In genomic region chr6:142692942-142693341, GRCh38 we compare ENCODE assay signal across 9 cellular contexts.
A peak's percentile ranks its signal among the peaks of the same experiment; 100 is the strongest.
DNase-seq lines count a peak whose midpoint lies in the region; ATAC-seq, FAIRE-seq and TF ChIP-seq lines count a peak whose summit lies in the region.
"Had no signal": no experiment of that assay in that cellular context is flagged by ENCODE, and none has a peak within 500 bp of the region (broad histone marks: within the 10 kb centered on the region; RNA-seq: fewer than 3 reads in every experiment).

No MANE protein-coding gene starts in this region.

- dilution Hi-C loops in keratinocyte (cut with MboI; ENCODE audit: extremely low pct_ligation_motif_present, low sequenced_read_pairs), result no loop called here

- peak; percentile 81 for DNase-seq in G401 (ENCODE audit: low spot score)
- DNase-seq in HCT116 (ENCODE audit: low read depth, low spot score), result peak; percentile 41
- peak; percentile 4 for DNase-seq in NCI-H187 treated with DMSO at 0.1 percent for 48 hours (lab: John Stamatoyannopoulos, UW)
- DNase-seq in breast epithelium (ENCODE audit: low spot score in 2 of 2), result peak in 1 of 2 donors; percentile 42
- DNase-seq in keratinocyte (ENCODE audit: low read depth, low spot score), result no peak
- peak; percentile 32 to 50 for DNase-seq in stimulated activated CD4-positive, alpha-beta T cell treated with anti-CD3 and anti-CD28 coated beads, Interleukin-1b, Interleukin-23, amount 100 ng/mL, for 1 hour (ENCODE audit: low read depth in 2 of 2)

- TF ChIP-seq CTCF in HCT116 (IDR thresholded peaks at IDR 0.05 in 2 of 3, conservative IDR thresholded peaks at IDR 0.05 in 1 of 3; ENCODE audit: borderline replicate concordance in 1 of 3, insufficient read depth in 1 of 3, low read depth in 2 of 3, low read length in 2 of 3), result peak; percentile 86 to 92 (median 87); a peak in 5 of 6 replicates
- TF ChIP-seq CTCF in WI38 (IDR thresholded peaks at IDR 0.05; ENCODE audit: low read depth, low read length), result peak; percentile 81
- TF ChIP-seq CTCF in breast epithelium (IDR thresholded peaks at IDR 0.05), result peak; percentile 86 to 95 (median 95)
- peak; percentile 84 to 96 (median 88) for TF ChIP-seq CTCF in keratinocyte (optimal IDR thresholded peaks at IDR 0.05 in 1 of 3, IDR thresholded peaks at IDR 0.05 in 1 of 3, conservative IDR thresholded peaks at IDR 0.05 in 1 of 3; ENCODE audit: extremely low read depth in 1 of 3, insufficient read depth in 2 of 3, low read length in 3 of 3)

- CTCF ChIA-PET in HCT116 (lab: Charles Lee), result interaction anchor here (0.6 to 1.8 kb wide), 7 partner anchors 219 to 736 kb away, joined by 3 to 16 read pairs (median 7); no protein-coding TSS in a partner anchor

- H2AFZ ChIP-seq in HCT116 (ENCODE audit: low read depth, low read length, poor library complexity, severe bottlenecking) (peak overlapping the region; percentile 93), keratinocyte (ENCODE audit: control insufficient read depth, low read length) (no peak overlapping the region)

- H3K9me2 ChIP-seq in HCT116 (ENCODE audit: insufficient read depth), result no peaks in the 10 kb centered on the region

- no peaks in the 10 kb centered on the region for H3K27me3 ChIP-seq in HCT116 (ENCODE audit: insufficient read depth, low read length)
- H3K27me3 ChIP-seq in breast epithelium, result no peaks in the 10 kb centered on the region
- H3K27me3 ChIP-seq in keratinocyte (ENCODE audit: control insufficient read depth, extremely low read depth, insufficient read depth, low read length), result no peaks in the 10 kb centered on the region

- H3K79me2 ChIP-seq in HCT116 (ENCODE audit: insufficient read depth, low read length) (no peaks in the 10 kb centered on the region), keratinocyte (ENCODE audit: control insufficient read depth, insufficient read depth, low read length) (no peaks in the 10 kb centered on the region)

- H3K9me3 ChIP-seq in HCT116 (ENCODE audit: control insufficient read depth in 1 of 2, insufficient read depth in 1 of 2, low read depth in 1 of 2, low read length in 2 of 2) (no peaks in the 10 kb centered on the region), breast epithelium (no peaks in the 10 kb centered on the region), keratinocyte (ENCODE audit: control insufficient read depth, low read depth, low read length) (no peaks in the 10 kb centered on the region)

- H3K4me1 ChIP-seq in HCT116 (ENCODE audit: control insufficient read depth in 1 of 2, insufficient read depth in 2 of 2, low read length in 2 of 2) (0 out of 4 replicates have a peak, but pooled peaks cover 0 to 2% of the 10 kb centered on the region in 2 experiments), breast epithelium (peaks cover 0 to 4% of the 10 kb centered on the region in 2 donors), keratinocyte (ENCODE audit: control insufficient read depth, extremely low read depth, insufficient read depth, low read length) (peaks cover 6% of the 10 kb centered on the region)

- FAIRE-seq in keratinocyte (lab: Jason Lieb, UNC), result peak; percentile 85

- POLR2A ChIA-PET in HCT116 (lab: Charles Lee), result no interaction called here

- peak; percentile 97 for ATAC-seq in HCT116
- ATAC-seq in HG03025 (IDR thresholded peaks at IDR 0.05; ENCODE audit: low FRiP score, unreplicated experiment), result no peak

- H3K4me3 ChIP-seq in HCT116 (replicated peaks in 1 of 2; ENCODE audit: low read depth in 1 of 2, low read length in 2 of 2) (no peak overlapping the region), WI38 (ENCODE audit: low read depth, low read length) (no peak overlapping the region), breast epithelium (peak overlapping the region in 1 of 3 donors; percentile 35), keratinocyte (ENCODE audit: control insufficient read depth in 2 of 3, extremely low read depth in 1 of 3, insufficient read depth in 2 of 3, low read depth in 1 of 3, low read length in 3 of 3) (no peak overlapping the region)
- H3K4me3 ChIP-seq: skin epidermis had no signal

- RAD21 ChIA-PET in HCT116 (lab: Charles Lee; ENCODE audit: low non-redundant PET in 1 of 2, low total read pairs in 2 of 2, uncharacterized antibody in 2 of 2, unreplicated experiment in 2 of 2), result interaction anchor here (0.7 to 1.6 kb wide), 3 partner anchors 334 to 734 kb away, joined by 3 to 10 read pairs (median 3); no protein-coding TSS in a partner anchor

- TF ChIP-seq POLR2A in HCT116 (IDR thresholded peaks at IDR 0.05; ENCODE audit: borderline replicate concordance, extremely low read depth, insufficient read depth, insufficient read length), result no peak
- no peak for TF ChIP-seq POLR2A in breast epithelium (IDR thresholded peaks at IDR 0.05)

- no peaks in the 10 kb centered on the region for H3K36me3 ChIP-seq in HCT116 (ENCODE audit: control insufficient read depth in 1 of 2, insufficient read depth in 2 of 2, low read length in 2 of 2)
- no peaks in the 10 kb centered on the region for H3K36me3 ChIP-seq in breast epithelium
- no peaks in the 10 kb centered on the region for H3K36me3 ChIP-seq in keratinocyte (ENCODE audit: control insufficient read depth in 2 of 2, extremely low read depth in 1 of 2, insufficient read depth in 2 of 2, low read length in 2 of 2)

- no peak overlapping the region for H3K27ac ChIP-seq in HCT116 (ENCODE audit: low read depth, low read length)
- H3K27ac ChIP-seq in breast epithelium, result peak overlapping the region in 1 of 2 donors; percentile 56
- H3K27ac ChIP-seq in keratinocyte (ENCODE audit: control insufficient read depth, insufficient read depth, low read length), result no peak overlapping the region

- H4K20me1 ChIP-seq in HCT116 (ENCODE audit: insufficient read depth), result no peaks in the 10 kb centered on the region
- no peaks in the 10 kb centered on the region for H4K20me1 ChIP-seq in keratinocyte (ENCODE audit: control insufficient read depth, extremely low read depth, insufficient read depth, low read length)

- no TSS peak for BruUV-seq in HCT116 (replicated peaks; lab: Mats Ljungman, UMichigan)

- peak; percentile 96 for TF ChIP-seq RAD21 in HCT116 (IDR thresholded peaks at IDR 0.05; ENCODE audit: low read depth)

- no peak overlapping the region for H3K9ac ChIP-seq in HCT116 (ENCODE audit: low read length)
- H3K9ac ChIP-seq in keratinocyte (ENCODE audit: control insufficient read depth, extremely low read depth, insufficient read depth, low read length), result no peak overlapping the region

- intact Hi-C loops in HCT116 (cut with micrococcal nuclease), result loop anchor here (1.0 to 5.0 kb wide), 7 partner anchors 192 to 734 kb away; no protein-coding TSS in a partner anchor
- intact Hi-C loops in breast epithelium (cut with DNase I; ENCODE audit: low total_unique reads), result no loop called here

- H3K4me2 ChIP-seq in HCT116 (ENCODE audit: low read length), result peak overlapping the region; percentile 35; the same call in 1 of the 2 replicates
- H3K4me2 ChIP-seq in keratinocyte (ENCODE audit: control insufficient read depth, extremely low read depth, insufficient read depth, low read depth, low read length), result no peak overlapping the region

- in situ Hi-C loops in G401 (cut with HindIII; ENCODE audit: low sequenced_read_pairs), result no loop called here

- no peaks in the 10 kb centered on the region for H3K9me1 ChIP-seq in keratinocyte (ENCODE audit: control insufficient read depth, extremely low read depth, insufficient read depth, low read length)

TF ChIP-seq in HCT116, 20 proteins besides CTCF, POLR2A, EP300 and RAD21:
- TF ChIP-seq YY1 (IDR thresholded peaks at IDR 0.05; ENCODE audit: extremely low read depth, insufficient replicate concordance, low read depth, low read length), result peak; percentile 26
- no peak for TF ChIP-seq CBX3 (IDR thresholded peaks at IDR 0.05; ENCODE audit: low read depth)
